ENCODE assay signal across 25 cellular contexts in genomic region chr2:24909555-24910177, GRCh38. TPM values are rescaled to one million over a fixed set of nuclear protein-coding genes. Genes with fewer than 3 reads are reported as not detected.
DNase-seq lines count a peak whose midpoint lies in the region; ATAC-seq and TF ChIP-seq lines count a peak whose summit lies in the region.
"Had no signal": no experiment of that assay in that cellular context is flagged by ENCODE, and none has a peak within 500 bp of the region (broad histone marks: within the 10 kb centered on the region; RNA-seq: fewer than 3 reads in every experiment).

No MANE protein-coding gene starts in this region.

- H3K27ac Mint-ChIP-seq in activated CD8-positive, alpha-beta memory T cell treated with anti-CD3 and anti-CD28 coated beads, Interleukin-2, amount 10 ng/mL, durations not matched to agents 7 days and 5 days: no peak overlapping the region
- H3K27ac Mint-ChIP-seq: activated CD4-positive, alpha-beta T cell treated with anti-CD3 and anti-CD28 coated beads for 36 hours; activated naive CD4-positive, alpha-beta T cell treated with anti-CD3 and anti-CD28 coated beads, Interleukin-2, amount 50 U/mL, for 72 hours; activated T-cell treated with anti-CD3 and anti-CD28 coated beads, Interleukin-2, amount 50 U/mL, for 72 hours had no signal

- H3K4me3 ChIP-seq in SK-N-MC (no peak overlapping the region), fibroblast of mammary gland (ENCODE audit: control insufficient read depth, low read depth, low read length) (no peak overlapping the region), BE2C (ENCODE audit: low read depth, low read length) (no peak overlapping the region)
- H3K4me3 ChIP-seq: body of pancreas had no signal

- no peaks in the 10 kb centered on the region for H3K4me1 ChIP-seq in BE2C
- H3K4me1 ChIP-seq: body of pancreas had no signal

- DNase-seq in activated CD8-positive, alpha-beta memory T cell treated with anti-CD3 and anti-CD28 coated beads, Interleukin-2, amount 10 ng/mL, durations not matched to agents 7 days and 5 days: peak; percentile 33
- DNase-seq in activated CD8-positive, alpha-beta memory T cell treated with anti-CD3 and anti-CD28 coated beads for 24 hours: no peak
- peak; percentile 8 for DNase-seq in SK-N-MC (ENCODE audit: low read depth, low spot score)
- DNase-seq in fibroblast of mammary gland (ENCODE audit: low read depth): peak; percentile 83
- DNase-seq in BE2C: no peak
- DNase-seq in NCI-H2171 (lab: John Stamatoyannopoulos, UW): no peak
- DNase-seq: activated CD4-positive, alpha-beta T cell treated with anti-CD3 and anti-CD28 coated beads for 36 hours; activated T-cell treated with anti-CD3 and anti-CD28 coated beads, Interleukin-2, amount 50 U/mL, for 72 hours; body of pancreas; Calu3; effector CD4-positive, alpha-beta T cell; mesendoderm; naive thymus-derived CD4-positive, alpha-beta T cell; NCI-H1105; NCI-H2029 treated with DMSO at 0.1 percent for 48 hours; SHP77 treated with DMSO at 0.1 percent for 48 hours; stimulated activated CD4-positive, alpha-beta T cell treated with anti-CD3 and anti-CD28 coated beads, Interleukin-4, amount 100 ng/mL, for 4 hours; stimulated activated naive CD8-positive, alpha-beta T cell treated with anti-CD3 and anti-CD28 coated beads, Interleukin-15, Interleukin-2, amounts not matched to agents 100 U/mL and 50 U/mL, for 24 hours; T-helper 1 cell had no signal

- TF ChIP-seq CTCF in fibroblast of mammary gland (conservative IDR thresholded peaks at IDR 0.05; ENCODE audit: control insufficient read depth, insufficient read depth, low read depth, low read length): no peak
- no peak for TF ChIP-seq CTCF in BE2C (IDR thresholded peaks at IDR 0.05; ENCODE audit: low read depth, low read length)

- peaks cover 10% of the 10 kb centered on the region for H3K4me1 Mint-ChIP-seq in activated CD8-positive, alpha-beta memory T cell treated with anti-CD3 and anti-CD28 coated beads, Interleukin-2, amount 10 ng/mL, durations not matched to agents 7 days and 5 days

- no peak overlapping the region for H3K9ac ChIP-seq in SK-N-MC (ENCODE audit: insufficient read length)

- H3K36me3 ChIP-seq in SK-N-MC (ENCODE audit: insufficient read depth, low read length) (peaks cover 10% of the 10 kb centered on the region; the same call in 1 of the 2 replicates), BE2C (peaks cover 12% of the 10 kb centered on the region)

- CTCF ChIA-PET in activated CD8-positive, alpha-beta memory T cell treated with anti-CD3 and anti-CD28 coated beads, Interleukin-2, amount 10 ng/mL, durations not matched to agents 7 days and 5 days (lab: Charles Lee): no interaction called here

- no peaks in the 10 kb centered on the region for H3K9me3 Mint-ChIP-seq in activated CD8-positive, alpha-beta memory T cell treated with anti-CD3 and anti-CD28 coated beads, Interleukin-2, amount 10 ng/mL, durations not matched to agents 7 days and 5 days (ENCODE audit: low read depth)
- H3K9me3 Mint-ChIP-seq: activated T-cell treated with anti-CD3 and anti-CD28 coated beads, Interleukin-2, amount 50 U/mL, for 72 hours had no signal

- no peak overlapping the region for H3K4me3 Mint-ChIP-seq in activated CD8-positive, alpha-beta memory T cell treated with anti-CD3 and anti-CD28 coated beads, Interleukin-2, amount 10 ng/mL, durations not matched to agents 7 days and 5 days
- H3K4me3 Mint-ChIP-seq: activated CD4-positive, alpha-beta T cell treated with anti-CD3 and anti-CD28 coated beads for 36 hours; activated T-cell treated with anti-CD3 and anti-CD28 coated beads, Interleukin-2, amount 50 U/mL, for 72 hours; naive thymus-derived CD4-positive, alpha-beta T cell had no signal

- no peaks in the 10 kb centered on the region for H3K27me3 Mint-ChIP-seq in activated CD8-positive, alpha-beta memory T cell treated with anti-CD3 and anti-CD28 coated beads, Interleukin-2, amount 10 ng/mL, durations not matched to agents 7 days and 5 days
- H3K27me3 Mint-ChIP-seq: activated CD4-positive, alpha-beta T cell treated with anti-CD3 and anti-CD28 coated beads for 36 hours; naive thymus-derived CD4-positive, alpha-beta T cell had no signal

- H3K27ac ChIP-seq in SK-N-MC: no peak overlapping the region; the same call in 1 of the 2 replicates
- H3K27ac ChIP-seq: 22Rv1, body of pancreas, C4-2B had no signal

- H3K27me3 ChIP-seq in BE2C: no peaks in the 10 kb centered on the region
- H3K27me3 ChIP-seq: body of pancreas had no signal

- no peaks in the 10 kb centered on the region for H3K9me3 ChIP-seq in SK-N-MC (ENCODE audit: low read depth, low read length)
- H3K9me3 ChIP-seq in BE2C: no peaks in the 10 kb centered on the region
- H3K9me3 ChIP-seq: body of pancreas had no signal

- no peak for ATAC-seq in activated CD8-positive, alpha-beta memory T cell treated with anti-CD3 and anti-CD28 coated beads, Interleukin-2, amount 10 ng/mL, durations not matched to agents 7 days and 5 days
- ATAC-seq in GM21381 (IDR thresholded peaks at IDR 0.05; ENCODE audit: unreplicated experiment) (no peak), GM21447 (IDR thresholded peaks at IDR 0.05; ENCODE audit: unreplicated experiment) (no peak)
- ATAC-seq: activated CD4-positive, alpha-beta T cell treated with anti-CD3 and anti-CD28 coated beads for 36 hours; activated naive CD4-positive, alpha-beta T cell treated with anti-CD3 and anti-CD28 coated beads, Interleukin-2, amount 50 U/mL, for 72 hours; activated T-cell treated with anti-CD3 and anti-CD28 coated beads, Interleukin-2, amount 50 U/mL, for 72 hours; body of pancreas; esophagus mucosa; naive thymus-derived CD4-positive, alpha-beta T cell; stimulated activated naive CD8-positive, alpha-beta T cell treated with anti-CD3 and anti-CD28 coated beads, Interleukin-15, Interleukin-2, amounts not matched to agents 100 U/mL and 50 U/mL, for 24 hours had no signal

- H3K36me3 Mint-ChIP-seq in activated CD8-positive, alpha-beta memory T cell treated with anti-CD3 and anti-CD28 coated beads, Interleukin-2, amount 10 ng/mL, durations not matched to agents 7 days and 5 days: peaks cover 39% of the 10 kb centered on the region

RNA-seq across cellular contexts. Expression of gene ADCY3, which starts 10.4 kb away (rescaled TPM):
- 10 to 100 TPM; 81.4 to 85.0 TPM for total RNA-seq in activated CD8-positive, alpha-beta memory T cell treated with anti-CD3 and anti-CD28 coated beads, Interleukin-2, amount 10 ng/mL, durations not matched to agents 7 days and 5 days
- polyA plus RNA-seq in BE2C (2012; ENCODE audit: insufficient read depth, insufficient read length, low read depth): 21.5 TPM

Comparison
In these comparisons a context has a peak if more than half of its experiments do, and no peak if none do; other contexts are left out.
1. DNase-seq: peak in activated CD8-positive, alpha-beta memory T cell treated with anti-CD3 and anti-CD28 coated beads, Interleukin-2, amount 10 ng/mL, durations not matched to agents 7 days and 5 days (single experiment), SK-N-MC (single experiment) and fibroblast of mammary gland (single experiment); none in activated CD8-positive, alpha-beta memory T cell treated with anti-CD3 and anti-CD28 coated beads for 24 hours (single experiment), BE2C (single experiment) and NCI-H2171 (single experiment).